In genomic region chr5:13930721-13931246, GRCh38 we compare ENCODE assay signal across 1 cellular context.
TF ChIP-seq lines count a peak whose summit lies in the region.

No MANE protein-coding gene starts in this region.

TF ChIP-seq in HepG2, 621 proteins besides CTCF, POLR2A, EP300 and RAD21:
- no peak for TF ChIP-seq SNAI1 (CRISPR knock-in tag; IDR thresholded peaks at IDR 0.05; ENCODE audit: borderline replicate concordance)
- no peak for TF ChIP-seq STAG1 (CRISPR knock-in tag; IDR thresholded peaks at IDR 0.05)
TF ChIP-seq in HepG2: peak in this region for 0.
